ENCODE assay signal across 9 cellular contexts in the genomic region with DNA sequence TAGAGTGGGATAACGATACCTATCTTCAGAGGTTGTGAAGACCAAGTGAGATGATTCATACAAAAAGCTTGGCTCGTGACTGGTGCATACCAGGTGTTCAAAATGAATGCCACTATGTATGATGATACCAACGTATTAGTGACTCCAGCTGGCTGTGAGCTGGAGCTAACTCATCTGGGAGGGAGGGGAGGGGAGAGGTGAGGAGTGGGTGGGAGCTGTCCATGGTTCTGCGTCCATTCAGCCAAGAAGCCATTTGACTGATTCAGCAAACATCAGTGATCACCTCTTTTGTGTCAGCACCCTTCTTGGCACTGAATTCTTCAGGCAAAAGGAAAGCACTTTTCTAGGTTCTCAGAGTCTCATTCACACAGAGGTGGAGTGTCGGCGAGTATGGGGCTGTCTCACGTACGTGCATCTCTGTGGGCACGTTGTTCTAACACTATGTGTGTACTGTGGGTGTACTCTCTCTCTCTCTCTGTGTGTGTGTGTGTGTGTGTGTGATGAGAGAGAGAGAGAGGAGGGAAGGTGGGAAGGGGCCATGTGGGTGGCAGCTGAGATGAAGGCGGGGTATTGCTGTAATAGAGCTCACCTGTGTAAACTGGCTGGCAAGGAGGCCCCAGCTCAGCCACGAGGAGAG.
DNase-seq lines count a peak whose midpoint lies in the region; FAIRE-seq and TF ChIP-seq lines count a peak whose summit lies in the region.
"Had no signal": no experiment of that assay in that cellular context is flagged by ENCODE, and none has a peak within 500 bp of the region (broad histone marks: within the 10 kb centered on the region; RNA-seq: fewer than 3 reads in every experiment).

No MANE protein-coding gene starts in this region.

- TF ChIP-seq EP300 in Ishikawa (IDR thresholded peaks at IDR 0.05; ENCODE audit: borderline replicate concordance): no peak

- no peak for FAIRE-seq in kidney (lab: Jason Lieb, UNC)

- no peak for TF ChIP-seq RAD21 in Ishikawa (IDR thresholded peaks at IDR 0.05; ENCODE audit: low read depth)

- CTCF ChIA-PET in Calu3 (lab: Charles Lee): no interaction called here

- no peak overlapping the region for H3K4me3 Mint-ChIP-seq in Calu3 (ENCODE audit: low read depth, unreplicated experiment)
- H3K4me3 Mint-ChIP-seq: activated T-cell treated with anti-CD3 and anti-CD28 coated beads, Interleukin-2, amount 50 U/mL, for 72 hours had no signal

- no peaks in the 10 kb centered on the region for H3K9me3 Mint-ChIP-seq in Calu3 (ENCODE audit: low read depth, unreplicated experiment)
- H3K9me3 Mint-ChIP-seq: activated T-cell treated with anti-CD3 and anti-CD28 coated beads, Interleukin-2, amount 50 U/mL, for 72 hours had no signal

- H3K9me3 ChIP-seq in kidney (ENCODE audit: control insufficient read depth in 1 of 2, low read length in 2 of 2): no peaks in the 10 kb centered on the region

- H3K4me1 Mint-ChIP-seq in Calu3 (ENCODE audit: low read depth, unreplicated experiment): no peaks in the 10 kb centered on the region

- peaks cover 17% of the 10 kb centered on the region for H3K27me3 Mint-ChIP-seq in Calu3 (ENCODE audit: unreplicated experiment)

- H3K27ac Mint-ChIP-seq in Calu3 (ENCODE audit: unreplicated experiment): no peak overlapping the region
- H3K27ac Mint-ChIP-seq: activated T-cell treated with anti-CD3 and anti-CD28 coated beads, Interleukin-2, amount 50 U/mL, for 72 hours had no signal

- DNase-seq in GM12865 (ENCODE audit: low read depth) (peak; percentile 31), amniotic epithelial cell (ENCODE audit: low read depth) (peak; percentile 44), kidney (peak; percentile 3), Calu3 (no peak), coronary artery (ENCODE audit: low spot score) (no peak), midbrain (lab: John Stamatoyannopoulos, UW) (no peak)
- DNase-seq in activated CD8-positive, alpha-beta memory T cell treated with anti-CD3 and anti-CD28 coated beads, Interleukin-2, amount 50 U/mL, for 4 hours: no peak

- no peak overlapping the region for H3K27ac ChIP-seq in kidney (ENCODE audit: low read depth in 2 of 2, low read length in 2 of 2)
- H3K27ac ChIP-seq in coronary artery: no peak overlapping the region

- BruUV-seq in Calu3 (replicated peaks; lab: Mats Ljungman, UMichigan): no TSS peak

- H3K36me3 Mint-ChIP-seq in Calu3 (ENCODE audit: insufficient read depth, unreplicated experiment): no peaks in the 10 kb centered on the region

- no peak for TF ChIP-seq CTCF in GM12865 (IDR thresholded peaks at IDR 0.05; ENCODE audit: insufficient read depth, low read depth, low read length, missing control alignments)
- TF ChIP-seq CTCF in kidney (IDR thresholded peaks at IDR 0.05; ENCODE audit: borderline replicate concordance, extremely low read depth, insufficient read depth): no peak
- no peak for TF ChIP-seq CTCF in Calu3 (IDR thresholded peaks at IDR 0.05; ENCODE audit: unreplicated experiment)
- TF ChIP-seq CTCF in coronary artery (IDR thresholded peaks at IDR 0.05): no peak

- H3K36me3 ChIP-seq in kidney (ENCODE audit: control insufficient read depth in 1 of 2, insufficient read depth in 2 of 2, low read length in 2 of 2): no peaks in the 10 kb centered on the region

- H3K4me3 ChIP-seq in GM12865 (ENCODE audit: low read depth, low read length) (no peak overlapping the region), kidney (ENCODE audit: low read length in 2 of 2) (no peak overlapping the region), coronary artery (no peak overlapping the region)

- no peak overlapping the region for H3K9ac ChIP-seq in kidney (ENCODE audit: low read length in 2 of 2)

- H3K4me1 ChIP-seq in kidney (ENCODE audit: control insufficient read depth in 1 of 2, insufficient read depth in 1 of 2, low read depth in 1 of 2, low read length in 2 of 2): no peaks in the 10 kb centered on the region

- intact Hi-C loops in kidney (cut with DNase I) (no loop called here), Calu3 (cut with micrococcal nuclease; ENCODE audit: unreplicated experiment) (no loop called here)

TF ChIP-seq in Ishikawa, 13 proteins besides CTCF, POLR2A, EP300 and RAD21:
- peak; percentile 98 for TF ChIP-seq EGR1 (IDR thresholded peaks at IDR 0.05)
- TF ChIP-seq ZBTB7A (IDR thresholded peaks at IDR 0.05; ENCODE audit: low read depth): no peak
- TF ChIP-seq, protein P1, sequence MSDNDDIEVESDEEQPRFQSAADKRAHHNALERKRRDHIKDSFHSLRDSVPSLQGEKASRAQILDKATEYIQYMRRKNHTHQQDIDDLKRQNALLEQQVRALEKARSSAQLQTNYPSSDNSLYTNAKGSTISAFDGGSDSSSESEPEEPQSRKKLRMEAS (IDR thresholded peaks at IDR 0.05): no peak
- no peak for TF ChIP-seq TAF1 (IDR thresholded peaks at IDR 0.05; ENCODE audit: low read depth)
- TF ChIP-seq NFIC (IDR thresholded peaks at IDR 0.05): no peak
- TF ChIP-seq, protein P2, sequence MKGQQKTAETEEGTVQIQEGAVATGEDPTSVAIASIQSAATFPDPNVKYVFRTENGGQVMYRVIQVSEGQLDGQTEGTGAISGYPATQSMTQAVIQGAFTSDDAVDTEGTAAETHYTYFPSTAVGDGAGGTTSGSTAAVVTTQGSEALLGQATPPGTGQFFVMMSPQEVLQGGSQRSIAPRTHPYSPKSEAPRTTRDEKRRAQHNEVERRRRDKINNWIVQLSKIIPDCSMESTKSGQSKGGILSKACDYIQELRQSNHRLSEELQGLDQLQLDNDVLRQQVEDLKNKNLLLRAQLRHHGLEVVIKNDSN (IDR thresholded peaks at IDR 0.05): no peak
- TF ChIP-seq, protein P3, sequence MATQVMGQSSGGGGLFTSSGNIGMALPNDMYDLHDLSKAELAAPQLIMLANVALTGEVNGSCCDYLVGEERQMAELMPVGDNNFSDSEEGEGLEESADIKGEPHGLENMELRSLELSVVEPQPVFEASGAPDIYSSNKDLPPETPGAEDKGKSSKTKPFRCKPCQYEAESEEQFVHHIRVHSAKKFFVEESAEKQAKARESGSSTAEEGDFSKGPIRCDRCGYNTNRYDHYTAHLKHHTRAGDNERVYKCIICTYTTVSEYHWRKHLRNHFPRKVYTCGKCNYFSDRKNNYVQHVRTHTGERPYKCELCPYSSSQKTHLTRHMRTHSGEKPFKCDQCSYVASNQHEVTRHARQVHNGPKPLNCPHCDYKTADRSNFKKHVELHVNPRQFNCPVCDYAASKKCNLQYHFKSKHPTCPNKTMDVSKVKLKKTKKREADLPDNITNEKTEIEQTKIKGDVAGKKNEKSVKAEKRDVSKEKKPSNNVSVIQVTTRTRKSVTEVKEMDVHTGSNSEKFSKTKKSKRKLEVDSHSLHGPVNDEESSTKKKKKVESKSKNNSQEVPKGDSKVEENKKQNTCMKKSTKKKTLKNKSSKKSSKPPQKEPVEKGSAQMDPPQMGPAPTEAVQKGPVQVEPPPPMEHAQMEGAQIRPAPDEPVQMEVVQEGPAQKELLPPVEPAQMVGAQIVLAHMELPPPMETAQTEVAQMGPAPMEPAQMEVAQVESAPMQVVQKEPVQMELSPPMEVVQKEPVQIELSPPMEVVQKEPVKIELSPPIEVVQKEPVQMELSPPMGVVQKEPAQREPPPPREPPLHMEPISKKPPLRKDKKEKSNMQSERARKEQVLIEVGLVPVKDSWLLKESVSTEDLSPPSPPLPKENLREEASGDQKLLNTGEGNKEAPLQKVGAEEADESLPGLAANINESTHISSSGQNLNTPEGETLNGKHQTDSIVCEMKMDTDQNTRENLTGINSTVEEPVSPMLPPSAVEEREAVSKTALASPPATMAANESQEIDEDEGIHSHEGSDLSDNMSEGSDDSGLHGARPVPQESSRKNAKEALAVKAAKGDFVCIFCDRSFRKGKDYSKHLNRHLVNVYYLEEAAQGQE (IDR thresholded peaks at IDR 0.05; ENCODE audit: low read depth): peak; percentile 94
- no peak for TF ChIP-seq CEBPB (IDR thresholded peaks at IDR 0.05)
- TF ChIP-seq TCF12 (IDR thresholded peaks at IDR 0.05; ENCODE audit: low read depth): no peak
- no peak for TF ChIP-seq FOXM1 (IDR thresholded peaks at IDR 0.05; ENCODE audit: borderline replicate concordance, low read depth)
- no peak for TF ChIP-seq TEAD4 (IDR thresholded peaks at IDR 0.05)
- TF ChIP-seq CREB1 (IDR thresholded peaks at IDR 0.05; ENCODE audit: low read depth): no peak
- no peak for TF ChIP-seq YY1 (IDR thresholded peaks at IDR 0.05; ENCODE audit: low read depth)

Comparison
In these comparisons a context has a peak if more than half of its experiments do, and no peak if none do; other contexts are left out.
1. DNase-seq: peak in GM12865 (single experiment), amniotic epithelial cell (single experiment) and kidney (single experiment); none in Calu3 (single experiment), coronary artery (single experiment), activated CD8-positive, alpha-beta memory T cell treated with anti-CD3 and anti-CD28 coated beads, Interleukin-2, amount 50 U/mL, for 4 hours (single experiment) and midbrain (single experiment).